Comparison of ENCODE assay signal across 20 cellular contexts in genomic region chr11:80109652-80110051, GRCh38.
DNase-seq lines count a peak whose midpoint lies in the region; ATAC-seq and TF ChIP-seq lines count a peak whose summit lies in the region.
"Had no signal": no experiment of that assay in that cellular context is flagged by ENCODE, and none has a peak within 500 bp of the region (broad histone marks: within the 10 kb centered on the region; RNA-seq: fewer than 3 reads in every experiment).

No MANE protein-coding gene starts in this region.

- H2BK120ac ChIP-seq in H9 (ENCODE audit: low read depth, low read length, poor library complexity, severe bottlenecking) (no peak overlapping the region), mesenchymal stem cell (ENCODE audit: low read depth, low read length) (no peak overlapping the region)

- no peak overlapping the region for H2BK15ac ChIP-seq in H9 (ENCODE audit: low read depth, low read length)
- H2BK15ac ChIP-seq in mesenchymal stem cell (ENCODE audit: low read depth, poor library complexity, severe bottlenecking): no peak overlapping the region

- H3K27ac Mint-ChIP-seq in H9 (no peak overlapping the region; a peak in 1 of 7 replicates), endodermal cell (no peak overlapping the region), neural progenitor cell (no peak overlapping the region)
- H3K27ac Mint-ChIP-seq in stimulated activated naive B cell treated with anti-CD40 and anti-IgM and Interleukin-4, amounts not matched to agents 10 μg/mL and 1 μg/mL and 100 μg/mL, for 72 hours: no peak overlapping the region
- H3K27ac Mint-ChIP-seq: B cell; CD4-positive, alpha-beta T cell; CD8-positive, alpha-beta T cell had no signal

- H3K36me3 Mint-ChIP-seq in H9 (ENCODE audit: insufficient read depth in 1 of 3, low read depth in 3 of 3): no peaks in the 10 kb centered on the region
- H3K36me3 Mint-ChIP-seq in endodermal cell (ENCODE audit: low read depth): no peaks in the 10 kb centered on the region
- H3K36me3 Mint-ChIP-seq in neural progenitor cell: no peaks in the 10 kb centered on the region
- H3K36me3 Mint-ChIP-seq in stimulated activated naive B cell treated with anti-CD40 and anti-IgM and Interleukin-4, amounts not matched to agents 10 μg/mL and 1 μg/mL and 100 μg/mL, for 72 hours: no peaks in the 10 kb centered on the region
- H3K36me3 Mint-ChIP-seq: CD8-positive, alpha-beta T cell had no signal

- H4K8ac ChIP-seq in H9 (replicated peaks; ENCODE audit: insufficient read length, low read depth, low read length) (no peak overlapping the region), mesenchymal stem cell (ENCODE audit: low read length) (no peak overlapping the region)

- no peaks in the 10 kb centered on the region for H3F3A ChIP-seq in neural progenitor cell (ENCODE audit: low read depth)

- H3K4me2 ChIP-seq in H9 (ENCODE audit: insufficient read depth, insufficient read length, low read length) (no peak overlapping the region), mesenchymal stem cell (ENCODE audit: low read length, poor library complexity, severe bottlenecking) (no peak overlapping the region), neural progenitor cell (no peak overlapping the region)
- H3K4me2 ChIP-seq: A549; BLaER1 treated with 17β-estradiol and CSF1 and Interleukin-3, amounts not matched to agents 10 nM and 100 nM had no signal

- H3K9me3 Mint-ChIP-seq in H9: no peaks in the 10 kb centered on the region
- H3K9me3 Mint-ChIP-seq in endodermal cell: peaks cover 4% of the 10 kb centered on the region
- H3K9me3 Mint-ChIP-seq in neural progenitor cell: peaks cover 6% of the 10 kb centered on the region
- peaks cover 6% of the 10 kb centered on the region in 2 donors for H3K9me3 Mint-ChIP-seq in stimulated activated naive B cell treated with anti-CD40 and anti-IgM and Interleukin-4, amounts not matched to agents 10 μg/mL and 1 μg/mL and 100 μg/mL, for 72 hours

- no peak overlapping the region for H2AK5ac ChIP-seq in H9 (ENCODE audit: insufficient read length, low read length)
- H2AK5ac ChIP-seq in mesenchymal stem cell (ENCODE audit: low read length, severe bottlenecking): peak overlapping the region; percentile 23

- no peak overlapping the region for H2AFZ ChIP-seq in H9 (ENCODE audit: low read length)
- H2AFZ ChIP-seq in mesenchymal stem cell (ENCODE audit: low read depth, low read length): no peak overlapping the region
- H2AFZ ChIP-seq in neural progenitor cell (replicated peaks): peak overlapping the region; percentile 37

- H4K5ac ChIP-seq in H9 (ENCODE audit: insufficient read length, low read depth, low read length): no peak overlapping the region

- WGBS in H9 (ENCODE audit: extremely low coverage, insufficient read length, low lambda C conversion rate): no CpG with 5 or more reads among the region's 4 CpGs
- WGBS in endodermal cell (ENCODE audit: insufficient coverage in 1 of 2, insufficient read length in 1 of 2), 2 experiments: 78 to 85% methylated on average over 4 of the region's 4 CpGs
- 97% methylated on average over 4 of the region's 4 CpGs for WGBS in mesenchymal stem cell
- 90 to 93% methylated on average over 3 to 4 of the region's 4 CpGs for WGBS in testis, 2 donors

- no peaks in the 10 kb centered on the region for H3K4me1 ChIP-seq in H9 (ENCODE audit: insufficient read depth, low read length)
- H3K4me1 ChIP-seq in endodermal cell (ENCODE audit: control insufficient read depth, insufficient read depth, low read length): peaks cover 9% of the 10 kb centered on the region
- peaks cover 7% of the 10 kb centered on the region for H3K4me1 ChIP-seq in mesenchymal stem cell (ENCODE audit: control insufficient read depth, insufficient read depth, low read depth, low read length)
- H3K4me1 ChIP-seq in neural progenitor cell: peaks cover 6% of the 10 kb centered on the region
- no peaks in the 10 kb centered on the region for H3K4me1 ChIP-seq in testis
- H3K4me1 ChIP-seq: A549; BLaER1 treated with 17β-estradiol and CSF1 and Interleukin-3, amounts not matched to agents 10 nM and 100 nM; Caco-2 had no signal

- intact Hi-C loops in testis (cut with DNase I; ENCODE audit: low total_unique reads): no loop called here

- no peaks in the 10 kb centered on the region for H3K27me3 ChIP-seq in H9 (ENCODE audit: insufficient read depth, low read length)
- H3K27me3 ChIP-seq in endodermal cell (ENCODE audit: control insufficient read depth, insufficient read depth, low read length, poor library complexity, severe bottlenecking): no peaks in the 10 kb centered on the region
- no peaks in the 10 kb centered on the region for H3K27me3 ChIP-seq in mesenchymal stem cell (ENCODE audit: control insufficient read depth in 1 of 2, insufficient read depth in 1 of 2, low read length in 2 of 2)
- no peaks in the 10 kb centered on the region for H3K27me3 ChIP-seq in neural progenitor cell
- H3K27me3 ChIP-seq in testis: no peaks in the 10 kb centered on the region
- H3K27me3 ChIP-seq: BLaER1 treated with 17β-estradiol and CSF1 and Interleukin-3, amounts not matched to agents 10 nM and 100 nM had no signal

- H3K23ac ChIP-seq in H9 (ENCODE audit: insufficient read length, low read depth, low read length) (no peak overlapping the region), mesenchymal stem cell (ENCODE audit: low read length in 2 of 2) (no peak overlapping the region)

- no peaks in the 10 kb centered on the region for H3K23me2 ChIP-seq in H9 (ENCODE audit: insufficient read length, low read depth, low read length, poor library complexity, severe bottlenecking)

- H2BK20ac ChIP-seq in H9 (ENCODE audit: low read depth, low read length, poor library complexity, severe bottlenecking): no peak overlapping the region

- H3K18ac ChIP-seq in H9 (ENCODE audit: insufficient read length, low read depth, low read length): no peak overlapping the region
- H3K18ac ChIP-seq in mesenchymal stem cell (ENCODE audit: low read depth in 1 of 2, low read length in 2 of 2): no peak overlapping the region

- H4K91ac ChIP-seq in H9 (ENCODE audit: insufficient read length, low read depth, low read length) (no peak overlapping the region), mesenchymal stem cell (ENCODE audit: low read length) (no peak overlapping the region)

- H3K9ac ChIP-seq in H9 (ENCODE audit: extremely low read depth, insufficient read length, low read length) (no peak overlapping the region), endodermal cell (ENCODE audit: extremely low read depth, low read length, poor library complexity, severe bottlenecking) (no peak overlapping the region), mesenchymal stem cell (ENCODE audit: low read length) (no peak overlapping the region), neural progenitor cell (no peak overlapping the region)
- H3K9ac ChIP-seq: BLaER1 treated with 17β-estradiol and CSF1 and Interleukin-3, amounts not matched to agents 10 nM and 100 nM had no signal

- no peak for ATAC-seq in stimulated activated naive B cell treated with anti-CD40 and anti-IgM and Interleukin-4, amounts not matched to agents 10 μg/mL and 1 μg/mL and 100 μg/mL, for 72 hours (replicated peaks)
- ATAC-seq: A549; CD8-positive, alpha-beta T cell had no signal

- H3K36me3 ChIP-seq in endodermal cell (ENCODE audit: control insufficient read depth, insufficient read depth, low read length): no peaks in the 10 kb centered on the region
- no peaks in the 10 kb centered on the region for H3K36me3 ChIP-seq in mesenchymal stem cell (ENCODE audit: control insufficient read depth in 1 of 2, insufficient read depth in 2 of 2, low read depth in 1 of 2, low read length in 2 of 2)
- no peaks in the 10 kb centered on the region for H3K36me3 ChIP-seq in neural progenitor cell
- H3K36me3 ChIP-seq in testis (ENCODE audit: low read depth, missing control alignments): no peaks in the 10 kb centered on the region
- H3K36me3 ChIP-seq: BLaER1 treated with 17β-estradiol and CSF1 and Interleukin-3, amounts not matched to agents 10 nM and 100 nM had no signal

- H3K9me3 ChIP-seq in H9 (ENCODE audit: control insufficient read depth, low read depth, low read length): no peaks in the 10 kb centered on the region
- H3K9me3 ChIP-seq in endodermal cell (ENCODE audit: control insufficient read depth, low read length): no peaks in the 10 kb centered on the region
- H3K9me3 ChIP-seq in mesenchymal stem cell (ENCODE audit: control insufficient read depth, low read length): peaks cover 4% of the 10 kb centered on the region
- H3K9me3 ChIP-seq in neural progenitor cell (ENCODE audit: low read depth): no peaks in the 10 kb centered on the region
- H3K9me3 ChIP-seq in testis: no peaks in the 10 kb centered on the region
- H3K9me3 ChIP-seq: A549; BLaER1 treated with 17β-estradiol and CSF1 and Interleukin-3, amounts not matched to agents 10 nM and 100 nM; Caco-2 had no signal

- H3K27me3 Mint-ChIP-seq in H9 (ENCODE audit: low read depth) (no peaks in the 10 kb centered on the region; the same call in 1 of the 2 replicates), endodermal cell (ENCODE audit: insufficient read depth) (peaks cover 13% of the 10 kb centered on the region), neural progenitor cell (ENCODE audit: insufficient read depth, low read depth) (no peaks in the 10 kb centered on the region)
- H3K27me3 Mint-ChIP-seq in stimulated activated naive B cell treated with anti-CD40 and anti-IgM and Interleukin-4, amounts not matched to agents 10 μg/mL and 1 μg/mL and 100 μg/mL, for 72 hours: no peaks in the 10 kb centered on the region
- H3K27me3 Mint-ChIP-seq: B cell; CD4-positive, alpha-beta T cell had no signal

- H3K27ac ChIP-seq in H9 (ENCODE audit: insufficient read length, low read depth, low read length) (no peak overlapping the region), endodermal cell (ENCODE audit: low read depth, low read length) (no peak overlapping the region), mesenchymal stem cell (ENCODE audit: low read length, poor library complexity, severe bottlenecking) (no peak overlapping the region), neural progenitor cell (no peak overlapping the region), testis (no peak overlapping the region)
- H3K27ac ChIP-seq: A549; BLaER1 treated with 17β-estradiol and CSF1 and Interleukin-3, amounts not matched to agents 10 nM and 100 nM; C4-2B had no signal

- H3K4ac ChIP-seq in H9 (ENCODE audit: low read depth, low read length) (no peak overlapping the region), mesenchymal stem cell (ENCODE audit: low read depth in 1 of 2, low read length in 2 of 2) (no peak overlapping the region)

- H3K56ac ChIP-seq in H9 (ENCODE audit: insufficient read length, low read depth, low read length): no peak overlapping the region

- no peak for TF ChIP-seq POLR2A in testis (IDR thresholded peaks at IDR 0.05)

- no peak overlapping the region for H3T11ph ChIP-seq in H9 (ENCODE audit: low read length)

- no peak overlapping the region for H3K4me3 Mint-ChIP-seq in H9
- no peak overlapping the region for H3K4me3 Mint-ChIP-seq in endodermal cell
- H3K4me3 Mint-ChIP-seq in neural progenitor cell: no peak overlapping the region
- no peak overlapping the region for H3K4me3 Mint-ChIP-seq in stimulated activated naive B cell treated with anti-CD40 and anti-IgM and Interleukin-4, amounts not matched to agents 10 μg/mL and 1 μg/mL and 100 μg/mL, for 72 hours
- H3K4me3 Mint-ChIP-seq: B cell; CD4-positive, alpha-beta T cell; CD8-positive, alpha-beta T cell had no signal

- H3K79me1 ChIP-seq in H9 (ENCODE audit: insufficient read depth, low read depth, low read length, poor library complexity, severe bottlenecking) (no peaks in the 10 kb centered on the region), mesenchymal stem cell (replicated peaks; ENCODE audit: low read length, poor library complexity, severe bottlenecking) (no peaks in the 10 kb centered on the region)

- no peak overlapping the region for H3K14ac ChIP-seq in H9 (ENCODE audit: insufficient read depth, low read length)
- H3K14ac ChIP-seq in mesenchymal stem cell (ENCODE audit: low read length in 2 of 2): no peak overlapping the region

- H3K4me3 ChIP-seq in endodermal cell (ENCODE audit: low read length) (no peak overlapping the region), mesenchymal stem cell (ENCODE audit: insufficient read depth in 1 of 2, low read depth in 1 of 2, low read length in 2 of 2) (no peak overlapping the region), neural progenitor cell (no peak overlapping the region), testis (no peak overlapping the region)
- H3K4me3 ChIP-seq: A549; BLaER1 treated with 17β-estradiol and CSF1 and Interleukin-3, amounts not matched to agents 10 nM and 100 nM had no signal

- peaks cover 6 to 8% of the 10 kb centered on the region in 2 experiments; a peak in 3 of 4 replicates for H3K4me1 Mint-ChIP-seq in H9
- H3K4me1 Mint-ChIP-seq in endodermal cell: peaks cover 11% of the 10 kb centered on the region
- no peaks in the 10 kb centered on the region for H3K4me1 Mint-ChIP-seq in neural progenitor cell
- H3K4me1 Mint-ChIP-seq in stimulated activated naive B cell treated with anti-CD40 and anti-IgM and Interleukin-4, amounts not matched to agents 10 μg/mL and 1 μg/mL and 100 μg/mL, for 72 hours: no peaks in the 10 kb centered on the region
- H3K4me1 Mint-ChIP-seq: B cell had no signal

- no peak overlapping the region for H2BK5ac ChIP-seq in H9 (ENCODE audit: insufficient read length, low read length)
- no peak overlapping the region for H2BK5ac ChIP-seq in mesenchymal stem cell (ENCODE audit: low read depth, low read length, poor library complexity, severe bottlenecking)

- TF ChIP-seq CTCF in H9 (conservative IDR thresholded peaks at IDR 0.05): no peak
- TF ChIP-seq CTCF in endodermal cell (conservative IDR thresholded peaks at IDR 0.05): no peak
- TF ChIP-seq CTCF in neural progenitor cell (IDR thresholded peaks at IDR 0.05): no peak
- no peak for TF ChIP-seq CTCF in testis (IDR thresholded peaks at IDR 0.05)

- H3K79me2 ChIP-seq in H9 (ENCODE audit: insufficient read depth, low read length) (no peaks in the 10 kb centered on the region), neural progenitor cell (ENCODE audit: low read depth) (no peaks in the 10 kb centered on the region)

- no peak overlapping the region for H2BK12ac ChIP-seq in H9 (ENCODE audit: insufficient read length, low read depth, low read length)
- H2BK12ac ChIP-seq in mesenchymal stem cell (ENCODE audit: low read length in 2 of 2): no peak overlapping the region

- DNase-seq in H9: peak; percentile 34
- DNase-seq in endodermal cell: peak; percentile 71
- no peak for DNase-seq in mesenchymal stem cell
- DNase-seq in neural progenitor cell (ENCODE audit: low spot score): peak; percentile 24
- DNase-seq in A172 (ENCODE audit: low spot score): no peak
- DNase-seq in NCI-H510A treated with DMSO at 0.1 percent for 48 hours (lab: John Stamatoyannopoulos, UW): no peak
- DNase-seq in testis: no peak
- DNase-seq in stimulated activated naive B cell treated with anti-CD40 and anti-IgM and Interleukin-4, amounts not matched to agents 10 μg/mL and 1 μg/mL and 100 μg/mL, for 72 hours: no peak
- DNase-seq: 8988T; AML-193; Caco-2; Calu3; CD4-positive, alpha-beta T cell; CD8-positive, alpha-beta T cell; DMS79 treated with DMSO at 0.1 percent for 48 hours; GF-D8 had no signal

- no peaks in the 10 kb centered on the region for H4K20me1 ChIP-seq in H9 (ENCODE audit: control insufficient read depth, insufficient read depth, insufficient read length)
- H4K20me1 ChIP-seq in neural progenitor cell (ENCODE audit: low read depth): no peaks in the 10 kb centered on the region
- H4K20me1 ChIP-seq: BLaER1 treated with 17β-estradiol and CSF1 and Interleukin-3, amounts not matched to agents 10 nM and 100 nM had no signal

Comparison
In these comparisons a context has a peak if more than half of its experiments do, and no peak if none do; other contexts are left out.
1. DNase-seq: peak in H9 (single experiment), endodermal cell (single experiment) and neural progenitor cell (single experiment); none in mesenchymal stem cell (single experiment), A172 (single experiment), NCI-H510A treated with DMSO at 0.1 percent for 48 hours (single experiment), testis (single experiment) and stimulated activated naive B cell treated with anti-CD40 and anti-IgM and Interleukin-4, amounts not matched to agents 10 μg/mL and 1 μg/mL and 100 μg/mL, for 72 hours (single experiment).